Comparison of ENCODE assay signal across 17 cellular contexts in genomic region chr1:74613894-74614293, GRCh38. TPM values are rescaled to one million over a fixed set of nuclear protein-coding genes. Genes with fewer than 3 reads are reported as not detected.
DNase-seq lines count a peak whose midpoint lies in the region; ATAC-seq lines count a peak whose summit lies in the region.
"Had no signal": no experiment of that assay in that cellular context is flagged by ENCODE, and none has a peak within 500 bp of the region (broad histone marks: within the 10 kb centered on the region; RNA-seq: fewer than 3 reads in every experiment).

No MANE protein-coding gene starts in this region.

- ATAC-seq in GM18909 (IDR thresholded peaks at IDR 0.05; ENCODE audit: poor library complexity, unreplicated experiment) (peak; percentile 58), GM21717 (IDR thresholded peaks at IDR 0.05; ENCODE audit: unreplicated experiment) (peak; percentile 54), HG03354 (IDR thresholded peaks at IDR 0.05; ENCODE audit: poor library complexity, severe bottlenecking, unreplicated experiment) (peak; percentile 72), left lobe of liver (peak; percentile 61), GM19035 (IDR thresholded peaks at IDR 0.05; ENCODE audit: unreplicated experiment) (no peak)

- no peak for DNase-seq in left lobe of liver (ENCODE audit: low spot score)
- DNase-seq in HK-2 (ENCODE audit: unreplicated experiment): no peak
- no peak for DNase-seq in NCI-H69 (lab: John Stamatoyannopoulos, UW)
- DNase-seq: Calu3; CD4-positive, alpha-beta memory T cell; DMS53; NCI-H1930; NCI-H2171; NCI-H446; PC-9; SW 1271 had no signal

RNA-seq across cellular contexts. Expression of gene ERICH3, which starts 59.7 kb away (rescaled TPM):
- 0.15 TPM for total RNA-seq in left lobe of liver
- total RNA-seq: CD4-positive, alpha-beta memory T cell; H1; PC-9; SJSA1 had no signal
